Comparison of ENCODE assay signal across 21 cellular contexts in genomic region chr3:163541629-163542028, GRCh38.
DNase-seq lines count a peak whose midpoint lies in the region; ATAC-seq, FAIRE-seq and TF ChIP-seq lines count a peak whose summit lies in the region.
"Had no signal": no experiment of that assay in that cellular context is flagged by ENCODE, and none has a peak within 500 bp of the region (broad histone marks: within the 10 kb centered on the region; RNA-seq: fewer than 3 reads in every experiment).

No MANE protein-coding gene starts in this region.

- H3K9me3 ChIP-seq in SU-DHL-6 (ENCODE audit: insufficient read depth, low read length) (no peaks in the 10 kb centered on the region), neuron (ENCODE audit: low read length) (no peaks in the 10 kb centered on the region), pancreas (no peaks in the 10 kb centered on the region)
- H3K9me3 ChIP-seq: BE2C, BLaER1 had no signal

- no peak overlapping the region for H3K4me3 Mint-ChIP-seq in activated naive CD8-positive, alpha-beta T cell treated with anti-CD3 and anti-CD28 coated beads for 36 hours
- H3K4me3 Mint-ChIP-seq: CD14-positive monocyte; CD4-positive, alpha-beta memory T cell; CD4-positive, CD25-positive, alpha-beta regulatory T cell; CD8-positive, alpha-beta memory T cell had no signal

- DNase-seq in retina (peak; percentile 28), pancreas (no peak)
- no peak for DNase-seq in activated naive CD8-positive, alpha-beta T cell treated with anti-CD3 and anti-CD28 coated beads for 36 hours
- DNase-seq: 8988T; ACHN; BE2C; C1 segment of cervical spinal cord; CD4-positive, alpha-beta memory T cell; CD4-positive, CD25-positive, alpha-beta regulatory T cell; CD8-positive, alpha-beta memory T cell; COR-L47; DMS79 treated with DMSO at 0.1 percent for 48 hours; GF-D8 had no signal

- no peaks in the 10 kb centered on the region for H3K36me3 Mint-ChIP-seq in activated naive CD8-positive, alpha-beta T cell treated with anti-CD3 and anti-CD28 coated beads for 36 hours
- H3K36me3 Mint-ChIP-seq: CD14-positive monocyte; CD4-positive, alpha-beta memory T cell; CD4-positive, CD25-positive, alpha-beta regulatory T cell; CD8-positive, alpha-beta memory T cell had no signal

- no peak overlapping the region for H3K4me3 ChIP-seq in SU-DHL-6 (ENCODE audit: insufficient read depth, low read length, poor library complexity, severe bottlenecking)
- no peak overlapping the region for H3K4me3 ChIP-seq in neuron (ENCODE audit: low read length)
- H3K4me3 ChIP-seq in pancreas, result no peak overlapping the region
- H3K4me3 ChIP-seq: BLaER1 had no signal

- no peak for FAIRE-seq in pancreas (lab: Jason Lieb, UNC)
- FAIRE-seq: G401.6, GM12891, GM18507 had no signal

- H3K4me1 ChIP-seq in neuron (ENCODE audit: insufficient read depth, low read length), result no peaks in the 10 kb centered on the region
- H3K4me1 ChIP-seq in pancreas, result no peaks in the 10 kb centered on the region
- H3K4me1 ChIP-seq: BE2C had no signal

- WGBS in pancreas, 2 donors, result 70 to 79% methylated on average over 1 of the region's 1 CpG

- H3K4me1 Mint-ChIP-seq in activated naive CD8-positive, alpha-beta T cell treated with anti-CD3 and anti-CD28 coated beads for 36 hours, result no peaks in the 10 kb centered on the region
- H3K4me1 Mint-ChIP-seq: CD14-positive monocyte; CD4-positive, alpha-beta memory T cell; CD4-positive, CD25-positive, alpha-beta regulatory T cell; CD8-positive, alpha-beta memory T cell had no signal

- no peak overlapping the region for H3K4me2 ChIP-seq in SU-DHL-6 (ENCODE audit: low read depth, low read length, poor library complexity, severe bottlenecking)
- H3K4me2 ChIP-seq: BLaER1 had no signal

- no peaks in the 10 kb centered on the region for H3K36me3 ChIP-seq in SU-DHL-6 (ENCODE audit: low read length)
- no peaks in the 10 kb centered on the region for H3K36me3 ChIP-seq in neuron (ENCODE audit: insufficient read depth, low read length)
- H3K36me3 ChIP-seq in pancreas, result no peaks in the 10 kb centered on the region
- H3K36me3 ChIP-seq: BE2C, BLaER1 had no signal

- no peak for TF ChIP-seq CTCF in SU-DHL-6 (IDR thresholded peaks at IDR 0.05; ENCODE audit: insufficient read depth, low read length, poor library complexity, severe bottlenecking)
- no peak for TF ChIP-seq CTCF in pancreas (IDR thresholded peaks at IDR 0.05)

- H2AFZ ChIP-seq in SU-DHL-6 (ENCODE audit: low read depth, low read length, severe bottlenecking) (peak overlapping the region; percentile 40), neuron (ENCODE audit: low read depth, low read length) (peak overlapping the region; percentile 10)

- no peaks in the 10 kb centered on the region for H3K9me3 Mint-ChIP-seq in activated naive CD8-positive, alpha-beta T cell treated with anti-CD3 and anti-CD28 coated beads for 36 hours
- H3K9me3 Mint-ChIP-seq: CD14-positive monocyte had no signal

- H3K79me2 ChIP-seq in SU-DHL-6 (ENCODE audit: insufficient read depth, low read length), result no peaks in the 10 kb centered on the region

- H3K27me3 Mint-ChIP-seq in activated naive CD8-positive, alpha-beta T cell treated with anti-CD3 and anti-CD28 coated beads for 36 hours, result no peaks in the 10 kb centered on the region
- H3K27me3 Mint-ChIP-seq: CD4-positive, alpha-beta memory T cell; CD4-positive, CD25-positive, alpha-beta regulatory T cell; CD8-positive, alpha-beta memory T cell had no signal

- H4K20me1 ChIP-seq in SU-DHL-6 (ENCODE audit: low read depth, low read length), result no peaks in the 10 kb centered on the region
- H4K20me1 ChIP-seq: BLaER1 had no signal

- H3K27me3 ChIP-seq in SU-DHL-6 (ENCODE audit: low read length) (no peaks in the 10 kb centered on the region), neuron (ENCODE audit: insufficient read depth, low read length) (no peaks in the 10 kb centered on the region), pancreas (no peaks in the 10 kb centered on the region)
- H3K27me3 ChIP-seq: BLaER1 had no signal

- no peak overlapping the region for H3K27ac ChIP-seq in SU-DHL-6 (ENCODE audit: low read depth, low read length)
- H3K27ac ChIP-seq in pancreas, result no peak overlapping the region
- H3K27ac ChIP-seq: BLaER1 had no signal

- no peak for TF ChIP-seq POLR2A in GM18505 (IDR thresholded peaks at IDR 0.05; ENCODE audit: borderline replicate concordance, extremely low read depth, insufficient read depth, insufficient read length)

- H3F3A ChIP-seq in SU-DHL-6 (ENCODE audit: insufficient read depth), result no peaks in the 10 kb centered on the region

- no peaks in the 10 kb centered on the region for H3K9me2 ChIP-seq in SU-DHL-6 (replicated peaks; ENCODE audit: insufficient read depth, low read length)

- ATAC-seq in pancreas (no peak), GM18505 (IDR thresholded peaks at IDR 0.05; ENCODE audit: unreplicated experiment) (no peak)

- intact Hi-C loops in pancreas (cut with DNase I), result no loop called here

- no peak overlapping the region for H3K9ac ChIP-seq in SU-DHL-6 (ENCODE audit: low read length)
- H3K9ac ChIP-seq: BLaER1 had no signal

- no peak overlapping the region for H3K27ac Mint-ChIP-seq in activated naive CD8-positive, alpha-beta T cell treated with anti-CD3 and anti-CD28 coated beads for 36 hours
- H3K27ac Mint-ChIP-seq: CD14-positive monocyte; CD4-positive, alpha-beta memory T cell; CD4-positive, CD25-positive, alpha-beta regulatory T cell; CD8-positive, alpha-beta memory T cell had no signal
